In the genomic region with DNA sequence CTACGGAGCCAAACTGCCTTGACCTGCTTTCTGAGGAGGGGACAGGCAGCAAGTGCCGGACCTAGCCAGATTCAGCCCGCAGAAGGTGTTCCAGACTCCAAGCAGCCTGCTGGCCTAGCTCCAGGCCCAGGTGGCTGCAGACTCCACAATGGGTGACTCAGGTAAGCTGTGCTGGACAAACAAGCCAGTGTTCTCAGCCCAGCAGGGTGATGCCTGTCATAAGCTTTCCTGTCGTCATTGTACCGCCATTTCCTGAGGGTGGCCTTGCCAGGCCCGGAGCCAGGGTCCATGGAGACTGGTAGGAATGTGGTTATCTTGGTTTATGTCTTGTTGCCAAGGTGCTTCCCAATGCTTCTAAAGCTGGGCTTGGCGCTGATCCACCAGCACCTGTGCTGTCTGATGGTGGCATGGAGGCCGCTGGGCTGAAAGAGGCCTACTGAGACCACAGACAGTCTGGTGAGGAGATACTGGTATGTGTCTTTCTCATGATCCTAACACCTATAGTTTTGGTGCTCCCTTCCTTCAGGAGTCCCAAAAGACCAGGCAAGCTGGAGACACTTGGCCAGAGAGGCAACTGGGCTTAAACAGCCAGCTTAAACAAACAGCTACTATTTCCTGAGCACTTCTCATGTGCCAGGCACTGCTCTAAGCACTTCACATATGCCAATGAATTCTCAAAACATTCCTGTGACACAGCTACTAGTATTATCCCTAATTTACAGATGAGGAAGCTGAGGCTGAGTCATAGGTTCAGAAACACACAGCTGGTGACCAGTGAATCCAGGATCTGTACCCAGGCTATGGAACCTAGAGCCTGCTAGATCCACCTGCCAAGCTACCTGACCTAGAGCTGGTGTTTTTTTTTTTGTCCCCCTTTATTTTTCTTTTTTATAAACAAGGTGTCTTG, we compare ENCODE assay signal across 11 cellular contexts. TPM values are rescaled to one million over a fixed set of nuclear protein-coding genes. Genes with fewer than 3 reads are reported as not detected.
A peak's percentile ranks its signal among the peaks of the same experiment; 100 is the strongest.
DNase-seq lines count a peak whose midpoint lies in the region; ATAC-seq and TF ChIP-seq lines count a peak whose summit lies in the region.
"Had no signal": no experiment of that assay in that cellular context is flagged by ENCODE, and none has a peak within 500 bp of the region (broad histone marks: within the 10 kb centered on the region; RNA-seq: fewer than 3 reads in every experiment).

No MANE protein-coding gene starts in this region.

- no peak overlapping the region for H3K4me3 ChIP-seq in trophoblast cell (ENCODE audit: low read depth, low read length)

- no peak overlapping the region for H4K12ac ChIP-seq in trophoblast cell (ENCODE audit: low read depth, low read length)

- no peaks in the 10 kb centered on the region for H3K36me3 Mint-ChIP-seq in WTC11

- TF ChIP-seq CTCF in WTC11 (IDR thresholded peaks at IDR 0.05) = no peak

- H2BK120ac ChIP-seq in trophoblast cell (ENCODE audit: insufficient read depth, low read length, poor library complexity) = peak overlapping the region; percentile 20

- H3K4ac ChIP-seq in trophoblast cell (ENCODE audit: low read depth, low read length) = no peak overlapping the region

- peak overlapping the region; percentile 28 for H4K91ac ChIP-seq in trophoblast cell (ENCODE audit: low read depth, low read length)

- H3K14ac ChIP-seq in trophoblast cell (ENCODE audit: low read length) = no peak overlapping the region

- H3K4me2 ChIP-seq in trophoblast cell (ENCODE audit: low read length) = no peak overlapping the region

- H3K27ac ChIP-seq in trophoblast cell (ENCODE audit: low read depth, low read length) = no peak overlapping the region
- H3K27ac ChIP-seq: HL-60 had no signal

- POLR2A ChIA-PET in WTC11 (lab: Charles Lee) = interaction anchor here (0.6 kb wide), 1 partner anchor 186 kb away, joined by 6 read pairs; no protein-coding TSS in a partner anchor

- no peak overlapping the region for H3K4me3 Mint-ChIP-seq in WTC11

- DNase-seq in ELF-1 (ENCODE audit: low read depth, low spot score) (peak; percentile 33), NCI-H345 (lab: John Stamatoyannopoulos, UW) (peak; percentile 43), dermis microvascular lymphatic vessel endothelial cell (ENCODE audit: low read depth in 2 of 2) (peak; percentile 92 to 98), trophoblast cell (peak; percentile 96), WTC11 (ENCODE audit: low spot score) (no peak), medulla oblongata (ENCODE audit: extremely low spot score) (no peak), COLO829 (ENCODE audit: low spot score) (no peak), ecto neural progenitor cell (ENCODE audit: low spot score) (no peak)
- DNase-seq: activated CD8-positive, alpha-beta memory T cell treated with anti-CD3 and anti-CD28 coated beads for 24 hours; hippocampal formation had no signal

- H2BK5ac ChIP-seq in trophoblast cell (ENCODE audit: low read depth, low read length, poor library complexity) = peak overlapping the region; percentile 6

- CTCF ChIA-PET in WTC11 (lab: Charles Lee) = interaction anchor here (0.8 to 4.5 kb wide), 6 partner anchors 60 to 233 kb away, joined by 3 to 59 read pairs (median 4); no protein-coding TSS in a partner anchor

- no peaks in the 10 kb centered on the region for H3K27me3 Mint-ChIP-seq in WTC11 (ENCODE audit: low read depth)

- no CpG with 5 or more reads among the region's 8 CpGs for WGBS in trophoblast cell (ENCODE audit: extremely low coverage, insufficient coverage, insufficient read length)

- no peak overlapping the region for H3K9ac ChIP-seq in trophoblast cell (ENCODE audit: low read length)

- H2BK12ac ChIP-seq in trophoblast cell (ENCODE audit: low read length) = no peak overlapping the region

- no peaks in the 10 kb centered on the region for H3K9me3 Mint-ChIP-seq in WTC11

- ATAC-seq in WTC11 = no peak

- peak overlapping the region; percentile 28 for H2AK5ac ChIP-seq in trophoblast cell (ENCODE audit: low read length)

- peaks cover 13 to 20% of the 10 kb centered on the region in 2 experiments for H3K4me1 ChIP-seq in trophoblast cell (ENCODE audit: control insufficient read depth in 1 of 2, insufficient read depth in 2 of 2, low read length in 2 of 2)

- no peaks in the 10 kb centered on the region for H3K79me2 ChIP-seq in trophoblast cell (ENCODE audit: control insufficient read depth, insufficient read depth, low read length, poor library complexity)

- no peaks in the 10 kb centered on the region for H3K9me3 ChIP-seq in trophoblast cell (ENCODE audit: insufficient read depth, low read depth, low read length)

- H3K27ac Mint-ChIP-seq in WTC11 = no peak overlapping the region

- H4K8ac ChIP-seq in trophoblast cell (ENCODE audit: low read depth, low read length) = peak overlapping the region; percentile 31

- no peaks in the 10 kb centered on the region for H3K36me3 ChIP-seq in trophoblast cell (ENCODE audit: control insufficient read depth in 1 of 2, insufficient read depth in 2 of 2, low read length in 2 of 2)

- H3K4me1 Mint-ChIP-seq in WTC11 = peaks cover 3% of the 10 kb centered on the region

- H3K18ac ChIP-seq in trophoblast cell (ENCODE audit: low read length) = no peak overlapping the region

- H3K79me1 ChIP-seq in trophoblast cell (ENCODE audit: low read length) = peaks cover 8% of the 10 kb centered on the region

- H2AFZ ChIP-seq in trophoblast cell (ENCODE audit: insufficient read depth, low read length, poor library complexity) = no peak overlapping the region

- no peak overlapping the region for H3K23ac ChIP-seq in trophoblast cell (ENCODE audit: low read length)

- H3K27me3 ChIP-seq in trophoblast cell (ENCODE audit: insufficient read depth, low read length) = no peaks in the 10 kb centered on the region

TF ChIP-seq in WTC11, 78 proteins besides CTCF, POLR2A, EP300 and RAD21:
- TF ChIP-seq, protein P1, sequence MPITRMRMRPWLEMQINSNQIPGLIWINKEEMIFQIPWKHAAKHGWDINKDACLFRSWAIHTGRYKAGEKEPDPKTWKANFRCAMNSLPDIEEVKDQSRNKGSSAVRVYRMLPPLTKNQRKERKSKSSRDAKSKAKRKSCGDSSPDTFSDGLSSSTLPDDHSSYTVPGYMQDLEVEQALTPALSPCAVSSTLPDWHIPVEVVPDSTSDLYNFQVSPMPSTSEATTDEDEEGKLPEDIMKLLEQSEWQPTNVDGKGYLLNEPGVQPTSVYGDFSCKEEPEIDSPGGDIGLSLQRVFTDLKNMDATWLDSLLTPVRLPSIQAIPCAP (CRISPR knock-in tag; IDR thresholded peaks at IDR 0.05) = no peak
- TF ChIP-seq, protein P2, sequence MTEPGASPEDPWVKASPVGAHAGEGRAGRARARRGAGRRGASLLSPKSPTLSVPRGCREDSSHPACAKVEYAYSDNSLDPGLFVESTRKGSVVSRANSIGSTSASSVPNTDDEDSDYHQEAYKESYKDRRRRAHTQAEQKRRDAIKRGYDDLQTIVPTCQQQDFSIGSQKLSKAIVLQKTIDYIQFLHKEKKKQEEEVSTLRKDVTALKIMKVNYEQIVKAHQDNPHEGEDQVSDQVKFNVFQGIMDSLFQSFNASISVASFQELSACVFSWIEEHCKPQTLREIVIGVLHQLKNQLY (CRISPR knock-in tag; IDR thresholded peaks at IDR 0.05) = no peak
- TF ChIP-seq, protein P3, sequence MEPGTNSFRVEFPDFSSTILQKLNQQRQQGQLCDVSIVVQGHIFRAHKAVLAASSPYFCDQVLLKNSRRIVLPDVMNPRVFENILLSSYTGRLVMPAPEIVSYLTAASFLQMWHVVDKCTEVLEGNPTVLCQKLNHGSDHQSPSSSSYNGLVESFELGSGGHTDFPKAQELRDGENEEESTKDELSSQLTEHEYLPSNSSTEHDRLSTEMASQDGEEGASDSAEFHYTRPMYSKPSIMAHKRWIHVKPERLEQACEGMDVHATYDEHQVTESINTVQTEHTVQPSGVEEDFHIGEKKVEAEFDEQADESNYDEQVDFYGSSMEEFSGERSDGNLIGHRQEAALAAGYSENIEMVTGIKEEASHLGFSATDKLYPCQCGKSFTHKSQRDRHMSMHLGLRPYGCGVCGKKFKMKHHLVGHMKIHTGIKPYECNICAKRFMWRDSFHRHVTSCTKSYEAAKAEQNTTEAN (CRISPR knock-in tag; IDR thresholded peaks at IDR 0.05) = no peak
- TF ChIP-seq TEAD4 (CRISPR knock-in tag; IDR thresholded peaks at IDR 0.05) (no peak), ZNF317 (CRISPR knock-in tag; IDR thresholded peaks at IDR 0.05; ENCODE audit: borderline replicate concordance, low read depth) (no peak), NR1H2 (CRISPR knock-in tag; IDR thresholded peaks at IDR 0.05) (no peak)
- TF ChIP-seq, protein P4, sequence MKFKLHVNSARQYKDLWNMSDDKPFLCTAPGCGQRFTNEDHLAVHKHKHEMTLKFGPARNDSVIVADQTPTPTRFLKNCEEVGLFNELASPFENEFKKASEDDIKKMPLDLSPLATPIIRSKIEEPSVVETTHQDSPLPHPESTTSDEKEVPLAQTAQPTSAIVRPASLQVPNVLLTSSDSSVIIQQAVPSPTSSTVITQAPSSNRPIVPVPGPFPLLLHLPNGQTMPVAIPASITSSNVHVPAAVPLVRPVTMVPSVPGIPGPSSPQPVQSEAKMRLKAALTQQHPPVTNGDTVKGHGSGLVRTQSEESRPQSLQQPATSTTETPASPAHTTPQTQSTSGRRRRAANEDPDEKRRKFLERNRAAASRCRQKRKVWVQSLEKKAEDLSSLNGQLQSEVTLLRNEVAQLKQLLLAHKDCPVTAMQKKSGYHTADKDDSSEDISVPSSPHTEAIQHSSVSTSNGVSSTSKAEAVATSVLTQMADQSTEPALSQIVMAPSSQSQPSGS (CRISPR knock-in tag; IDR thresholded peaks at IDR 0.05; ENCODE audit: borderline replicate concordance, low read depth) = no peak
- TF ChIP-seq, protein P5, sequence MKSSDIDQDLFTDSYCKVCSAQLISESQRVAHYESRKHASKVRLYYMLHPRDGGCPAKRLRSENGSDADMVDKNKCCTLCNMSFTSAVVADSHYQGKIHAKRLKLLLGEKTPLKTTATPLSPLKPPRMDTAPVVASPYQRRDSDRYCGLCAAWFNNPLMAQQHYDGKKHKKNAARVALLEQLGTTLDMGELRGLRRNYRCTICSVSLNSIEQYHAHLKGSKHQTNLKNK (CRISPR knock-in tag; IDR thresholded peaks at IDR 0.05) = no peak
TF ChIP-seq in WTC11: peak in this region for 0.

RNA-seq across cellular contexts. Expression of a gene that starts 42.0 kb away (rescaled TPM):
- 12.9 and 13.6 TPM in 2 replicates for total RNA-seq in dermis microvascular lymphatic vessel endothelial cell
- polyA plus RNA-seq in trophoblast cell (2013) = 11.6 and 11.8 TPM in 2 replicates
- total RNA-seq in WTC11 (2021) = 27.8 to 31.6 TPM (median 28.7 TPM) in 3 replicates

RNA-seq across cellular contexts. Expression of a gene that starts 56.4 kb away (rescaled TPM):
- total RNA-seq in dermis microvascular lymphatic vessel endothelial cell (43.4 and 45.6 TPM in 2 replicates), WTC11 (2021) (55.0 to 65.8 TPM (median 63.4 TPM) in 3 replicates)
- 125 and 132 TPM in 2 replicates for polyA plus RNA-seq in trophoblast cell (2013)

Comparison
In these comparisons a context has a peak if more than half of its experiments do, and no peak if none do; other contexts are left out.
1. DNase-seq: peak in ELF-1 (single experiment), NCI-H345 (single experiment), dermis microvascular lymphatic vessel endothelial cell (2 of 2) and trophoblast cell (2 of 2); none in WTC11 (single experiment), medulla oblongata (single experiment), COLO829 (single experiment) and ecto neural progenitor cell (single experiment).